ENCODE assay signal across 1 cellular context in the genomic region with DNA sequence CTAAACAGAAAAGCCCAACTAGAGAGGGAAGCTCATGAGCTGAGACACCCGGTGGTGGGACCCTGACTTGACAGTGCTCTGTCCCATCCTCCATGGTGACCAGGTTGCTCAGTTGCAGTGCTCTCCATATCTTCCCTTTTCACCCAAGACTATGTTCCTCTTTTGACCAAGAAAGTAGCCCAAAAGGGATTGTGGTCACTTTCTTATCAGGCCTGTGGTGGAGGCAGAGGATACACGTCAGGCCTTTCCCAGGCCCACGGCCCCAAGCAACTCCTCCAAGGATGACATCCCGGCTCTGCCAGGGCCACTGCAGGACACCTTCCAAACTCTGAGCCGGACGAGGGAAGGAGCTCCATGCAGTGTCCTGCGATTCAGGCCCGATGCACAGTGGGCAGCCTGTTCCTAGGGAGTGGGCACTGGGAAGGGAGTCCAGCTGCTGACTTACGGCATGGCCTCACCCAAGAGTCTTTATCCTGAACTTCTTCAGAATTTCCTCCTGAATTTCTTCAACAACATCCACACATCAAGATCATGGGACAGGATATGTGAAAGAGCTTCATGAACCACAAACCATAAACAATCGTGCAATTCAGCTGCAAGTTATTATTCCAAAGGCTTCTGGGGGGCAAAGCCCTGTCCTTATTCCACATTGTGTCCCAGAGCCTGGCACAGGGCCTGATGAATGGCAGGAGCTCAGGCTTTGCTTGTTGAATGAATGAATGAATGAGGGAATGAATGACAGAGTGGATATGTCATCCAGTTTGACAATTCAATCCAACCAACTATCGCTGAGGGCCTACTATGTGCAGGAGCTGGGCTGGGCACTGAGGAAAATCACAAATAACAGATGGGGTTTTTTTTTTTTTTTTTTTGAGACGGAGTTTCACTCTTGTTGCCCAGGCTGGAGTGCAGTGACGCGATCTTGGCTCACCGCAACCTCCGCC.
TF ChIP-seq lines count a peak whose summit lies in the region.

No MANE protein-coding gene starts in this region.

TF ChIP-seq in K562, 482 proteins besides CTCF, POLR2A, EP300 and RAD21 (continues in another document):
- TF ChIP-seq FOS (IDR thresholded peaks at IDR 0.05; ENCODE audit: extremely low read depth, insufficient read length) (no peak), SIRT6 (IDR thresholded peaks at IDR 0.05; ENCODE audit: low read depth, low read length) (no peak), KLF16 (IDR thresholded peaks at IDR 0.05) (peak; percentile 51; the same call in 1 of the 2 replicates), CXXC5 (CRISPR knock-in tag; IDR thresholded peaks at IDR 0.05) (peak; percentile 48), FOXJ3 (CRISPR knock-in tag; IDR thresholded peaks at IDR 0.05) (no peak), MAFK (IDR thresholded peaks at IDR 0.05; ENCODE audit: low read length) (no peak), ZNF77 (CRISPR knock-in tag; IDR thresholded peaks at IDR 0.05) (no peak), ZFPM2 (CRISPR knock-in tag; IDR thresholded peaks at IDR 0.05) (no peak), ZNF311 (CRISPR knock-in tag; IDR thresholded peaks at IDR 0.05) (no peak), CBX3 (IDR thresholded peaks at IDR 0.05; ENCODE audit: borderline replicate concordance in 1 of 2, low read length in 2 of 2) (no peak), EHMT2 (IDR thresholded peaks at IDR 0.05) (peak; percentile 57; the same call in 1 of the 2 replicates), ELF2 (CRISPR knock-in tag; IDR thresholded peaks at IDR 0.05) (no peak), IFI16 (CRISPR knock-in tag; IDR thresholded peaks at IDR 0.05) (no peak), ZNF197 (CRISPR knock-in tag; IDR thresholded peaks at IDR 0.05; ENCODE audit: low read depth) (no peak), FOXA3 (CRISPR knock-in tag; conservative IDR thresholded peaks at IDR 0.05 in 1 of 2, IDR thresholded peaks at IDR 0.05 in 1 of 2) (no peak), ZC3H11A (IDR thresholded peaks at IDR 0.05; ENCODE audit: low read depth, low read length) (no peak), TBL1XR1 (IDR thresholded peaks at IDR 0.05; ENCODE audit: low read length in 2 of 2) (peak in 1 of 2 experiments; percentile 82; a peak in 2 of 4 replicates), ZNF445 (CRISPR knock-in tag; IDR thresholded peaks at IDR 0.05; ENCODE audit: low read depth) (no peak), LCOR (CRISPR knock-in tag; IDR thresholded peaks at IDR 0.05) (peak; percentile 93), FOXP1 (CRISPR knock-in tag; IDR thresholded peaks at IDR 0.05) (no peak), CCAR2 (IDR thresholded peaks at IDR 0.05; ENCODE audit: low read depth, low read length) (no peak), ZFX (CRISPR knock-in tag; IDR thresholded peaks at IDR 0.05) (peak; percentile 41), SP2 (IDR thresholded peaks at IDR 0.05; ENCODE audit: extremely low read depth, low read depth, low read length, poor library complexity, severe bottlenecking) (no peak), CAMTA2 (CRISPR knock-in tag; conservative IDR thresholded peaks at IDR 0.05) (no peak), ZNF668 (CRISPR knock-in tag; IDR thresholded peaks at IDR 0.05) (no peak), HNRNPL (IDR thresholded peaks at IDR 0.05; ENCODE audit: low read depth, low read length) (no peak), TCF7L2 (IDR thresholded peaks at IDR 0.05; ENCODE audit: low read depth, low read length) (no peak), ZNF436 (CRISPR knock-in tag; IDR thresholded peaks at IDR 0.05) (no peak), HNRNPLL (IDR thresholded peaks at IDR 0.05; ENCODE audit: low read depth, low read length, poor library complexity, severe bottlenecking) (no peak), JUND (IDR thresholded peaks at IDR 0.05; ENCODE audit: borderline replicate concordance, low read depth, low read length) (peak; percentile 69), JUND (tag; IDR thresholded peaks at IDR 0.05; ENCODE audit: borderline replicate concordance, low read depth, low read length) (peak; percentile 53; the same call in 1 of the 3 replicates), SIN3B (IDR thresholded peaks at IDR 0.05; ENCODE audit: low read depth) (no peak), GATAD2B (IDR thresholded peaks at IDR 0.05; ENCODE audit: borderline replicate concordance) (no peak), ZNF75A (CRISPR knock-in tag; IDR thresholded peaks at IDR 0.05) (no peak), TGIF2 (CRISPR knock-in tag; IDR thresholded peaks at IDR 0.05) (no peak), HDAC1 (IDR thresholded peaks at IDR 0.05) (0 out of 4 replicates have a peak, but pooled peaks of 1 of the 2 experiments have one; percentile 26), FOSL1 (tag; conservative IDR thresholded peaks at IDR 0.05) (peak; percentile 67), ATF7 (IDR thresholded peaks at IDR 0.05) (peak; percentile 74)
- TF ChIP-seq, protein P1, sequence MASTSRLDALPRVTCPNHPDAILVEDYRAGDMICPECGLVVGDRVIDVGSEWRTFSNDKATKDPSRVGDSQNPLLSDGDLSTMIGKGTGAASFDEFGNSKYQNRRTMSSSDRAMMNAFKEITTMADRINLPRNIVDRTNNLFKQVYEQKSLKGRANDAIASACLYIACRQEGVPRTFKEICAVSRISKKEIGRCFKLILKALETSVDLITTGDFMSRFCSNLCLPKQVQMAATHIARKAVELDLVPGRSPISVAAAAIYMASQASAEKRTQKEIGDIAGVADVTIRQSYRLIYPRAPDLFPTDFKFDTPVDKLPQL (IDR thresholded peaks at IDR 0.05; ENCODE audit: extremely low read depth, insufficient read length) = no peak
- TF ChIP-seq, protein P2, sequence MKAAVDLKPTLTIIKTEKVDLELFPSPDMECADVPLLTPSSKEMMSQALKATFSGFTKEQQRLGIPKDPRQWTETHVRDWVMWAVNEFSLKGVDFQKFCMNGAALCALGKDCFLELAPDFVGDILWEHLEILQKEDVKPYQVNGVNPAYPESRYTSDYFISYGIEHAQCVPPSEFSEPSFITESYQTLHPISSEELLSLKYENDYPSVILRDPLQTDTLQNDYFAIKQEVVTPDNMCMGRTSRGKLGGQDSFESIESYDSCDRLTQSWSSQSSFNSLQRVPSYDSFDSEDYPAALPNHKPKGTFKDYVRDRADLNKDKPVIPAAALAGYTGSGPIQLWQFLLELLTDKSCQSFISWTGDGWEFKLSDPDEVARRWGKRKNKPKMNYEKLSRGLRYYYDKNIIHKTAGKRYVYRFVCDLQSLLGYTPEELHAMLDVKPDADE (conservative IDR thresholded peaks at IDR 0.05; ENCODE audit: control insufficient read depth, low read depth, low read length) = no peak
- TF ChIP-seq, protein P3, sequence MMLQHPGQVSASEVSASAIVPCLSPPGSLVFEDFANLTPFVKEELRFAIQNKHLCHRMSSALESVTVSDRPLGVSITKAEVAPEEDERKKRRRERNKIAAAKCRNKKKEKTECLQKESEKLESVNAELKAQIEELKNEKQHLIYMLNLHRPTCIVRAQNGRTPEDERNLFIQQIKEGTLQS (IDR thresholded peaks at IDR 0.05) = peak; percentile 27; the same call in 1 of the 2 replicates
- TF ChIP-seq, protein P3 (CRISPR knock-in tag; conservative IDR thresholded peaks at IDR 0.05) = no peak
- TF ChIP-seq, protein P4, sequence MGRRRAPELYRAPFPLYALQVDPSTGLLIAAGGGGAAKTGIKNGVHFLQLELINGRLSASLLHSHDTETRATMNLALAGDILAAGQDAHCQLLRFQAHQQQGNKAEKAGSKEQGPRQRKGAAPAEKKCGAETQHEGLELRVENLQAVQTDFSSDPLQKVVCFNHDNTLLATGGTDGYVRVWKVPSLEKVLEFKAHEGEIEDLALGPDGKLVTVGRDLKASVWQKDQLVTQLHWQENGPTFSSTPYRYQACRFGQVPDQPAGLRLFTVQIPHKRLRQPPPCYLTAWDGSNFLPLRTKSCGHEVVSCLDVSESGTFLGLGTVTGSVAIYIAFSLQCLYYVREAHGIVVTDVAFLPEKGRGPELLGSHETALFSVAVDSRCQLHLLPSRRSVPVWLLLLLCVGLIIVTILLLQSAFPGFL (CRISPR knock-in tag; IDR thresholded peaks at IDR 0.05) = no peak
- TF ChIP-seq, protein P5, sequence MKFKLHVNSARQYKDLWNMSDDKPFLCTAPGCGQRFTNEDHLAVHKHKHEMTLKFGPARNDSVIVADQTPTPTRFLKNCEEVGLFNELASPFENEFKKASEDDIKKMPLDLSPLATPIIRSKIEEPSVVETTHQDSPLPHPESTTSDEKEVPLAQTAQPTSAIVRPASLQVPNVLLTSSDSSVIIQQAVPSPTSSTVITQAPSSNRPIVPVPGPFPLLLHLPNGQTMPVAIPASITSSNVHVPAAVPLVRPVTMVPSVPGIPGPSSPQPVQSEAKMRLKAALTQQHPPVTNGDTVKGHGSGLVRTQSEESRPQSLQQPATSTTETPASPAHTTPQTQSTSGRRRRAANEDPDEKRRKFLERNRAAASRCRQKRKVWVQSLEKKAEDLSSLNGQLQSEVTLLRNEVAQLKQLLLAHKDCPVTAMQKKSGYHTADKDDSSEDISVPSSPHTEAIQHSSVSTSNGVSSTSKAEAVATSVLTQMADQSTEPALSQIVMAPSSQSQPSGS (CRISPR knock-in tag; IDR thresholded peaks at IDR 0.05) = no peak
- TF ChIP-seq, protein P6, sequence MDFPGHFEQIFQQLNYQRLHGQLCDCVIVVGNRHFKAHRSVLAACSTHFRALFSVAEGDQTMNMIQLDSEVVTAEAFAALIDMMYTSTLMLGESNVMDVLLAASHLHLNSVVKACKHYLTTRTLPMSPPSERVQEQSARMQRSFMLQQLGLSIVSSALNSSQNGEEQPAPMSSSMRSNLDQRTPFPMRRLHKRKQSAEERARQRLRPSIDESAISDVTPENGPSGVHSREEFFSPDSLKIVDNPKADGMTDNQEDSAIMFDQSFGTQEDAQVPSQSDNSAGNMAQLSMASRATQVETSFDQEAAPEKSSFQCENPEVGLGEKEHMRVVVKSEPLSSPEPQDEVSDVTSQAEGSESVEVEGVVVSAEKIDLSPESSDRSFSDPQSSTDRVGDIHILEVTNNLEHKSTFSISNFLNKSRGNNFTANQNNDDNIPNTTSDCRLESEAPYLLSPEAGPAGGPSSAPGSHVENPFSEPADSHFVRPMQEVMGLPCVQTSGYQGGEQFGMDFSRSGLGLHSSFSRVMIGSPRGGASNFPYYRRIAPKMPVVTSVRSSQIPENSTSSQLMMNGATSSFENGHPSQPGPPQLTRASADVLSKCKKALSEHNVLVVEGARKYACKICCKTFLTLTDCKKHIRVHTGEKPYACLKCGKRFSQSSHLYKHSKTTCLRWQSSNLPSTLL (IDR thresholded peaks at IDR 0.05) = no peak
- TF ChIP-seq, protein P7, sequence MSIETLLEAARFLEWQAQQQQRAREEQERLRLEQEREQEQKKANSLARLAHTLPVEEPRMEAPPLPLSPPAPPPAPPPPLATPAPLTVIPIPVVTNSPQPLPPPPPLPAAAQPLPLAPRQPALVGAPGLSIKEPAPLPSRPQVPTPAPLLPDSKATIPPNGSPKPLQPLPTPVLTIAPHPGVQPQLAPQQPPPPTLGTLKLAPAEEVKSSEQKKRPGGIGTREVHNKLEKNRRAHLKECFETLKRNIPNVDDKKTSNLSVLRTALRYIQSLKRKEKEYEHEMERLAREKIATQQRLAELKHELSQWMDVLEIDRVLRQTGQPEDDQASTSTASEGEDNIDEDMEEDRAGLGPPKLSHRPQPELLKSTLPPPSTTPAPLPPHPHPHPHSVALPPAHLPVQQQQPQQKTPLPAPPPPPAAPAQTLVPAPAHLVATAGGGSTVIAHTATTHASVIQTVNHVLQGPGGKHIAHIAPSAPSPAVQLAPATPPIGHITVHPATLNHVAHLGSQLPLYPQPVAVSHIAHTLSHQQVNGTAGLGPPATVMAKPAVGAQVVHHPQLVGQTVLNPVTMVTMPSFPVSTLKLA (conservative IDR thresholded peaks at IDR 0.05) = 0 out of 4 replicates have a peak, but pooled peaks of 1 of the 2 experiments have one; percentile 28
- TF ChIP-seq, protein P8, sequence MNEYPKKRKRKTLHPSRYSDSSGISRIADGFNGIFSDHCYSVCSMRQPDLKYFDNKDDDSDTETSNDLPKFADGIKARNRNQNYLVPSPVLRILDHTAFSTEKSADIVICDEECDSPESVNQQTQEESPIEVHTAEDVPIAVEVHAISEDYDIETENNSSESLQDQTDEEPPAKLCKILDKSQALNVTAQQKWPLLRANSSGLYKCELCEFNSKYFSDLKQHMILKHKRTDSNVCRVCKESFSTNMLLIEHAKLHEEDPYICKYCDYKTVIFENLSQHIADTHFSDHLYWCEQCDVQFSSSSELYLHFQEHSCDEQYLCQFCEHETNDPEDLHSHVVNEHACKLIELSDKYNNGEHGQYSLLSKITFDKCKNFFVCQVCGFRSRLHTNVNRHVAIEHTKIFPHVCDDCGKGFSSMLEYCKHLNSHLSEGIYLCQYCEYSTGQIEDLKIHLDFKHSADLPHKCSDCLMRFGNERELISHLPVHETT (CRISPR knock-in tag; conservative IDR thresholded peaks at IDR 0.05 in 1 of 2, IDR thresholded peaks at IDR 0.05 in 1 of 2) = peak in 1 of 2 experiments; percentile 40; a peak in 1 of 4 replicates
- TF ChIP-seq, protein P9, sequence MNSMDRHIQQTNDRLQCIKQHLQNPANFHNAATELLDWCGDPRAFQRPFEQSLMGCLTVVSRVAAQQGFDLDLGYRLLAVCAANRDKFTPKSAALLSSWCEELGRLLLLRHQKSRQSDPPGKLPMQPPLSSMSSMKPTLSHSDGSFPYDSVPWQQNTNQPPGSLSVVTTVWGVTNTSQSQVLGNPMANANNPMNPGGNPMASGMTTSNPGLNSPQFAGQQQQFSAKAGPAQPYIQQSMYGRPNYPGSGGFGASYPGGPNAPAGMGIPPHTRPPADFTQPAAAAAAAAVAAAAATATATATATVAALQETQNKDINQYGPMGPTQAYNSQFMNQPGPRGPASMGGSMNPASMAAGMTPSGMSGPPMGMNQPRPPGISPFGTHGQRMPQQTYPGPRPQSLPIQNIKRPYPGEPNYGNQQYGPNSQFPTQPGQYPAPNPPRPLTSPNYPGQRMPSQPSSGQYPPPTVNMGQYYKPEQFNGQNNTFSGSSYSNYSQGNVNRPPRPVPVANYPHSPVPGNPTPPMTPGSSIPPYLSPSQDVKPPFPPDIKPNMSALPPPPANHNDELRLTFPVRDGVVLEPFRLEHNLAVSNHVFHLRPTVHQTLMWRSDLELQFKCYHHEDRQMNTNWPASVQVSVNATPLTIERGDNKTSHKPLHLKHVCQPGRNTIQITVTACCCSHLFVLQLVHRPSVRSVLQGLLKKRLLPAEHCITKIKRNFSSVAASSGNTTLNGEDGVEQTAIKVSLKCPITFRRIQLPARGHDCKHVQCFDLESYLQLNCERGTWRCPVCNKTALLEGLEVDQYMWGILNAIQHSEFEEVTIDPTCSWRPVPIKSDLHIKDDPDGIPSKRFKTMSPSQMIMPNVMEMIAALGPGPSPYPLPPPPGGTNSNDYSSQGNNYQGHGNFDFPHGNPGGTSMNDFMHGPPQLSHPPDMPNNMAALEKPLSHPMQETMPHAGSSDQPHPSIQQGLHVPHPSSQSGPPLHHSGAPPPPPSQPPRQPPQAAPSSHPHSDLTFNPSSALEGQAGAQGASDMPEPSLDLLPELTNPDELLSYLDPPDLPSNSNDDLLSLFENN (IDR thresholded peaks at IDR 0.05; ENCODE audit: low read depth in 2 of 2, low read length in 2 of 2) = no peak
- TF ChIP-seq, protein P10, sequence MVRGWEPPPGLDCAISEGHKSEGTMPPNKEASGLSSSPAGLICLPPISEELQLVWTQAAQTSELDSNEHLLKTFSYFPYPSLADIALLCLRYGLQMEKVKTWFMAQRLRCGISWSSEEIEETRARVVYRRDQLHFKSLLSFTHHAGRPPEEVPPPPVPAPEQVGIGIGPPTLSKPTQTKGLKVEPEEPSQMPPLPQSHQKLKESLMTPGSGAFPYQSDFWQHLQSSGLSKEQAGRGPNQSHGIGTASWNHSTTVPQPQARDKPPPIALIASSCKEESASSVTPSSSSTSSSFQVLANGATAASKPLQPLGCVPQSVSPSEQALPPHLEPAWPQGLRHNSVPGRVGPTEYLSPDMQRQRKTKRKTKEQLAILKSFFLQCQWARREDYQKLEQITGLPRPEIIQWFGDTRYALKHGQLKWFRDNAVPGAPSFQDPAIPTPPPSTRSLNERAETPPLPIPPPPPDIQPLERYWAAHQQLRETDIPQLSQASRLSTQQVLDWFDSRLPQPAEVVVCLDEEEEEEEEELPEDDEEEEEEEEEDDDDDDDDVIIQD (CRISPR knock-in tag; IDR thresholded peaks at IDR 0.05) = no peak
